Comparison of ENCODE assay signal across 1 cellular context in the genomic region with DNA sequence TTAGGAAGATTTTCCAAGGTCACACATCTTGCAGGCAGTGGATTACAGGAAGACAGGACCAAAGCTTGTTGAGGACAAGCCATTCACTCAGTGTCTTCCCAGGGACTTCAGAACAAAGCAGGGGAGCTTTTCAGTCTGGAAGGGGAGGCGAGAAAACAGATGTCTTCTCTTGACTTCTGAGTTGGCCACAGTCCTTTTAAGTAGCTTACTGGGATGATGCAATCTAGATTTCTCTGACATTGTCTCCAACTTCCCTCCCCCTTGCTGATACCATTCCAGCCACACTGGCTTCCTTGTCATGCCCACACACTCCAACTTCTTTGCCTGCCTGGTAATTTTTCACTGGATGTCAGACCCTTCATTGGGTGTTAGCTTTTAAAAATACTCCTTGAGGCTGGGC.
TF ChIP-seq lines count a peak whose summit lies in the region.

No MANE protein-coding gene starts in this region.

TF ChIP-seq in K562, 482 proteins besides CTCF, POLR2A, EP300 and RAD21 (continued from another document and continues in another):
- no peak for TF ChIP-seq ZNF512 (tag; IDR thresholded peaks at IDR 0.05)
- TF ChIP-seq ZNF23 (CRISPR knock-in tag; IDR thresholded peaks at IDR 0.05) = no peak
- peak; percentile 97 for TF ChIP-seq CEBPB (tag; IDR thresholded peaks at IDR 0.05)
- TF ChIP-seq, protein P1, sequence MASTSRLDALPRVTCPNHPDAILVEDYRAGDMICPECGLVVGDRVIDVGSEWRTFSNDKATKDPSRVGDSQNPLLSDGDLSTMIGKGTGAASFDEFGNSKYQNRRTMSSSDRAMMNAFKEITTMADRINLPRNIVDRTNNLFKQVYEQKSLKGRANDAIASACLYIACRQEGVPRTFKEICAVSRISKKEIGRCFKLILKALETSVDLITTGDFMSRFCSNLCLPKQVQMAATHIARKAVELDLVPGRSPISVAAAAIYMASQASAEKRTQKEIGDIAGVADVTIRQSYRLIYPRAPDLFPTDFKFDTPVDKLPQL (IDR thresholded peaks at IDR 0.05; ENCODE audit: extremely low read depth, insufficient read length) = no peak
- no peak for TF ChIP-seq ZC3H8 (IDR thresholded peaks at IDR 0.05)
- TF ChIP-seq MAZ (CRISPR knock-in tag; conservative IDR thresholded peaks at IDR 0.05 in 1 of 2, IDR thresholded peaks at IDR 0.05 in 1 of 2) = no peak
- TF ChIP-seq RUNX1 (IDR thresholded peaks at IDR 0.05; ENCODE audit: low read depth) = no peak
- TF ChIP-seq ZBTB8A (IDR thresholded peaks at IDR 0.05; ENCODE audit: partially characterized antibody) = no peak
- TF ChIP-seq BCLAF1 (IDR thresholded peaks at IDR 0.05; ENCODE audit: borderline replicate concordance in 1 of 2, control insufficient read depth in 1 of 2, low read depth in 2 of 2, low read length in 1 of 2) = no peak
- no peak for TF ChIP-seq NFATC3 (IDR thresholded peaks at IDR 0.05)
- TF ChIP-seq DACH1 (IDR thresholded peaks at IDR 0.05; ENCODE audit: partially characterized antibody) = no peak
- TF ChIP-seq SMARCE1 (IDR thresholded peaks at IDR 0.05) = no peak
- TF ChIP-seq PCBP1 (IDR thresholded peaks at IDR 0.05; ENCODE audit: low read depth, low read length, poor library complexity, severe bottlenecking) = no peak
- TF ChIP-seq ZNF347 (CRISPR knock-in tag; IDR thresholded peaks at IDR 0.05; ENCODE audit: low read depth) = no peak
- TF ChIP-seq CCNT2 (IDR thresholded peaks at IDR 0.05; ENCODE audit: borderline replicate concordance, extremely low read depth, insufficient read length, low read depth, low read length) = no peak
- TF ChIP-seq MTA2 (IDR thresholded peaks at IDR 0.05; ENCODE audit: low read depth) = no peak
- TF ChIP-seq CBX3 (IDR thresholded peaks at IDR 0.05; ENCODE audit: borderline replicate concordance in 1 of 2, low read length in 2 of 2) = no peak
- no peak for TF ChIP-seq LARP7 (IDR thresholded peaks at IDR 0.05)
- no peak for TF ChIP-seq PHF8 (IDR thresholded peaks at IDR 0.05; ENCODE audit: borderline replicate concordance, low read length)
- no peak for TF ChIP-seq HDAC6 (IDR thresholded peaks at IDR 0.05; ENCODE audit: low read depth, low read length)
- TF ChIP-seq RBM39 (optimal IDR thresholded peaks at IDR 0.05; ENCODE audit: low read depth, low read length) = no peak
- TF ChIP-seq, protein P2, sequence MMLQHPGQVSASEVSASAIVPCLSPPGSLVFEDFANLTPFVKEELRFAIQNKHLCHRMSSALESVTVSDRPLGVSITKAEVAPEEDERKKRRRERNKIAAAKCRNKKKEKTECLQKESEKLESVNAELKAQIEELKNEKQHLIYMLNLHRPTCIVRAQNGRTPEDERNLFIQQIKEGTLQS (IDR thresholded peaks at IDR 0.05) = peak; percentile 98
- TF ChIP-seq, protein P2 (CRISPR knock-in tag; conservative IDR thresholded peaks at IDR 0.05) = no peak
- TF ChIP-seq CBFA2T2 (conservative IDR thresholded peaks at IDR 0.05) = no peak
- TF ChIP-seq ZBTB49 (CRISPR knock-in tag; IDR thresholded peaks at IDR 0.05; ENCODE audit: borderline replicate concordance) = no peak
- TF ChIP-seq SRF (CRISPR knock-in tag; IDR thresholded peaks at IDR 0.05) = no peak
- no peak for TF ChIP-seq ETV6 (IDR thresholded peaks at IDR 0.05; ENCODE audit: borderline replicate concordance in 1 of 2, low read depth in 2 of 2, low read length in 1 of 2)
- TF ChIP-seq ETV6 (CRISPR knock-in tag; IDR thresholded peaks at IDR 0.05; ENCODE audit: borderline replicate concordance) = no peak
- no peak for TF ChIP-seq ZEB2 (IDR thresholded peaks at IDR 0.05)
- TF ChIP-seq ZNF75A (CRISPR knock-in tag; IDR thresholded peaks at IDR 0.05) = no peak
- TF ChIP-seq U2AF2 (optimal IDR thresholded peaks at IDR 0.05; ENCODE audit: low read depth, low read length) = no peak
- no peak for TF ChIP-seq HNRNPL (IDR thresholded peaks at IDR 0.05; ENCODE audit: low read depth, low read length)
- TF ChIP-seq STAG1 (CRISPR knock-in tag; IDR thresholded peaks at IDR 0.05; ENCODE audit: borderline replicate concordance) = no peak
- peak; percentile 39 for TF ChIP-seq MEIS2 (IDR thresholded peaks at IDR 0.05; ENCODE audit: partially characterized antibody)
- no peak for TF ChIP-seq ZNF384 (IDR thresholded peaks at IDR 0.05; ENCODE audit: low read depth, low read length)
- TF ChIP-seq NR3C1 (CRISPR knock-in tag; IDR thresholded peaks at IDR 0.05) = no peak
- TF ChIP-seq PREB (CRISPR knock-in tag; IDR thresholded peaks at IDR 0.05) = no peak
- no peak for TF ChIP-seq CREB3L1 (IDR thresholded peaks at IDR 0.05; ENCODE audit: borderline replicate concordance, low read depth)
- TF ChIP-seq ETS2 (tag; IDR thresholded peaks at IDR 0.05; ENCODE audit: borderline replicate concordance, poor library complexity, severe bottlenecking) = no peak
- no peak for TF ChIP-seq ZNF165 (CRISPR knock-in tag; IDR thresholded peaks at IDR 0.05; ENCODE audit: borderline replicate concordance)
- no peak for TF ChIP-seq ZNF140 (CRISPR knock-in tag; IDR thresholded peaks at IDR 0.05)
- TF ChIP-seq PRPF4 (IDR thresholded peaks at IDR 0.05; ENCODE audit: insufficient read depth, low read depth, low read length, poor library complexity, severe bottlenecking) = no peak
- TF ChIP-seq ZNF217 (CRISPR knock-in tag; IDR thresholded peaks at IDR 0.05) = no peak
- TF ChIP-seq CXXC5 (CRISPR knock-in tag; IDR thresholded peaks at IDR 0.05) = peak; percentile 75
- TF ChIP-seq CHCHD3 (CRISPR knock-in tag; IDR thresholded peaks at IDR 0.05) = no peak
- no peak for TF ChIP-seq BRF1 (IDR thresholded peaks at IDR 0.05; ENCODE audit: borderline replicate concordance, extremely low read depth, insufficient read length)
- TF ChIP-seq TCF3 (CRISPR knock-in tag; IDR thresholded peaks at IDR 0.05) = no peak
- no peak for TF ChIP-seq DIDO1 (tag; IDR thresholded peaks at IDR 0.05; ENCODE audit: low read depth)
- TF ChIP-seq TRIM25 (IDR thresholded peaks at IDR 0.05; ENCODE audit: borderline replicate concordance) = no peak
- no peak for TF ChIP-seq ZNF12 (CRISPR knock-in tag; IDR thresholded peaks at IDR 0.05)
- TF ChIP-seq NFXL1 (CRISPR knock-in tag; IDR thresholded peaks at IDR 0.05) = no peak
